Comparison of ENCODE assay signal across 1 cellular context in the genomic region with DNA sequence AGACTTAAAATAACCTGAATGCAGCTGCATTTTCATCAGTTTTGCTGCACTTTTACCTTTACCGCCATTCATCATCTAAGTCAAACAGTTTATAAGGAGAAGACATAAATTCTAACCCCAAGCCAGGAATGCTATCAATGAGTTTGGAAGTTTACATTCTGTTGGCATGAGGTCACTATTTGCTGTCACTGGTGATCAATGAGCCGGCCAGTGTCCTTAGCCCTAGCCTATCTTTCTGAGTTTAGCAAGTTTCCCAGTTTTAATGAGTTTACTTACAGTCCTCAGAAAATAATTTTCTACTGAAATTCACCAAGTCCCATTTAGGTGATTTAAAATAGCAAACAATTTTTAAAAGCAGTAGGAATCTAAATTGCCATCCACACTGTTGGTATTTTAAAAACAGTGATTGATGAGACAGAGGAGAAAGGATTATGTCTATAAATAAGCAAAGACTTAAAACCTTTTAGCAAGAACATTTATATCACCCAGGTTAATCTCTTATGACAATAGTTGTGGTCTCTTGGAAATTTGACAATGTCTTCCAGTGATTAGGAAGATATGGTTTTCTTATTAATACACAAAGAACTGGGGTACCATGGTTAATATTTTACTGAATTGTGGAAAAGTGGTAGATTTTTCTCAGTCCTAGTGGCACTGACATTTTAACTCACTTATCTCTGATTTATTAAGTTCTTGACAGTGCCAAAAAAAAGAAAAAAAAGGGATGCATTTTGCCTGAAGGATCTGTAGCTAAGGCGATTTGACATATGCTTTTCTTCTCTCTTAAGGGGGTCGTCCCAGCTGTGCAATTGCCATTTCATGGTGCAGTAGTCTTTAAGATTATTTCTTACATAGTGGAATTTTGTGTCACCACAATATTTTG.
TF ChIP-seq lines count a peak whose summit lies in the region.

No MANE protein-coding gene starts in this region.

TF ChIP-seq in SK-N-SH, 30 proteins besides CTCF, POLR2A, EP300 and RAD21 (continued from another document):
- no peak for TF ChIP-seq ZBTB33 (IDR thresholded peaks at IDR 0.05; ENCODE audit: borderline replicate concordance, low read depth)
- no peak for TF ChIP-seq USF2 (IDR thresholded peaks at IDR 0.05; ENCODE audit: borderline replicate concordance, low read depth, low read length)
- TF ChIP-seq JUND (IDR thresholded peaks at IDR 0.05) = peak; percentile 6; the same call in 1 of the 2 replicates
